Comparison of ENCODE assay signal across 1 cellular context in the genomic region with DNA sequence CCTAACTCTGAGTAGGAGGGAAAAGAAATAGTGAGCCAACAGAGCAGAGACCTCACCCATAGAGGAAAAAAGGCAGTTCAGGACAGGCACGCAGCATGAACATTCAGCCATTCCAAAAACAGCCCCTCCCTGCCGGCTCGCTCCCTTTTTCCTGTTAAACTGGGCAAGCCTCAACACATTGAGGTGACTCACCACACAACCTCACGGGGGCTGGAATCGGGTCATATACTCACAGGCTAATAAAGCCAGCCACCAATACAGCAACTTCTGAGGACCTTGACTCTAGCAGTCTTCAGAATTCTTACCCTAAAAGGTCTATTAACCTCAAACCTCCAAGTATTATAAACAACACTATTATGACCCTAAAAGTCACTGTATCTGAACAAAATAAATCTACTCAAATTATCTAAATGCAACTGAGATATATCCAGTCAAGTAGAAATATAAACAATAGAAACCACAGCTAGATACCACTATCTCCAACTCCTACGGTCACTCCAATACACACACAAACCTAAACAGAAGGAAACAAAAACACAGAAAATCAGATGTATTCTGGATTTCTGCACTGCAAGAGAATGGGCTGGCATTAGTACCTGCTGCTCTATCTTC.
TF ChIP-seq lines count a peak whose summit lies in the region.

No MANE protein-coding gene starts in this region.

TF ChIP-seq in HEK293, 187 proteins besides CTCF, POLR2A, EP300 and RAD21 (continued from another document and continues in another):
- TF ChIP-seq, protein P1, sequence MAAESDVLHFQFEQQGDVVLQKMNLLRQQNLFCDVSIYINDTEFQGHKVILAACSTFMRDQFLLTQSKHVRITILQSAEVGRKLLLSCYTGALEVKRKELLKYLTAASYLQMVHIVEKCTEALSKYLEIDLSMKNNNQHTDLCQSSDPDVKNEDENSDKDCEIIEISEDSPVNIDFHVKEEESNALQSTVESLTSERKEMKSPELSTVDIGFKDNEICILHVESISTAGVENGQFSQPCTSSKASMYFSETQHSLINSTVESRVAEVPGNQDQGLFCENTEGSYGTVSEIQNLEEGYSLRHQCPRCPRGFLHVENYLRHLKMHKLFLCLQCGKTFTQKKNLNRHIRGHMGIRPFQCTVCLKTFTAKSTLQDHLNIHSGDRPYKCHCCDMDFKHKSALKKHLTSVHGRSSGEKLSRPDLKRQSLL (tag by site-specific recombination; IDR thresholded peaks at IDR 0.05) = no peak
- no peak for TF ChIP-seq ZNF621 (tag by site-specific recombination; IDR thresholded peaks at IDR 0.05)
- no peak for TF ChIP-seq ZNF510 (tag by site-specific recombination; IDR thresholded peaks at IDR 0.05; ENCODE audit: insufficient replicate concordance)
- peak; percentile 92 for TF ChIP-seq TRIM28 (IDR thresholded peaks at IDR 0.05; ENCODE audit: borderline replicate concordance, low read length)
- no peak for TF ChIP-seq ZFP41 (tag by site-specific recombination; IDR thresholded peaks at IDR 0.05; ENCODE audit: borderline replicate concordance)
- TF ChIP-seq, protein P2, sequence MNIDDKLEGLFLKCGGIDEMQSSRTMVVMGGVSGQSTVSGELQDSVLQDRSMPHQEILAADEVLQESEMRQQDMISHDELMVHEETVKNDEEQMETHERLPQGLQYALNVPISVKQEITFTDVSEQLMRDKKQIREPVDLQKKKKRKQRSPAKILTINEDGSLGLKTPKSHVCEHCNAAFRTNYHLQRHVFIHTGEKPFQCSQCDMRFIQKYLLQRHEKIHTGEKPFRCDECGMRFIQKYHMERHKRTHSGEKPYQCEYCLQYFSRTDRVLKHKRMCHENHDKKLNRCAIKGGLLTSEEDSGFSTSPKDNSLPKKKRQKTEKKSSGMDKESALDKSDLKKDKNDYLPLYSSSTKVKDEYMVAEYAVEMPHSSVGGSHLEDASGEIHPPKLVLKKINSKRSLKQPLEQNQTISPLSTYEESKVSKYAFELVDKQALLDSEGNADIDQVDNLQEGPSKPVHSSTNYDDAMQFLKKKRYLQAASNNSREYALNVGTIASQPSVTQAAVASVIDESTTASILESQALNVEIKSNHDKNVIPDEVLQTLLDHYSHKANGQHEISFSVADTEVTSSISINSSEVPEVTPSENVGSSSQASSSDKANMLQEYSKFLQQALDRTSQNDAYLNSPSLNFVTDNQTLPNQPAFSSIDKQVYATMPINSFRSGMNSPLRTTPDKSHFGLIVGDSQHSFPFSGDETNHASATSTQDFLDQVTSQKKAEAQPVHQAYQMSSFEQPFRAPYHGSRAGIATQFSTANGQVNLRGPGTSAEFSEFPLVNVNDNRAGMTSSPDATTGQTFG (tag by site-specific recombination; IDR thresholded peaks at IDR 0.05; ENCODE audit: borderline replicate concordance) = no peak
- TF ChIP-seq WT1 (tag by site-specific recombination; IDR thresholded peaks at IDR 0.05) = peak; percentile 59; the same call in 1 of the 2 replicates
- TF ChIP-seq, protein P3, sequence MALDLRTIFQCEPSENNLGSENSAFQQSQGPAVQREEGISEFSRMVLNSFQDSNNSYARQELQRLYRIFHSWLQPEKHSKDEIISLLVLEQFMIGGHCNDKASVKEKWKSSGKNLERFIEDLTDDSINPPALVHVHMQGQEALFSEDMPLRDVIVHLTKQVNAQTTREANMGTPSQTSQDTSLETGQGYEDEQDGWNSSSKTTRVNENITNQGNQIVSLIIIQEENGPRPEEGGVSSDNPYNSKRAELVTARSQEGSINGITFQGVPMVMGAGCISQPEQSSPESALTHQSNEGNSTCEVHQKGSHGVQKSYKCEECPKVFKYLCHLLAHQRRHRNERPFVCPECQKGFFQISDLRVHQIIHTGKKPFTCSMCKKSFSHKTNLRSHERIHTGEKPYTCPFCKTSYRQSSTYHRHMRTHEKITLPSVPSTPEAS (tag by site-specific recombination; IDR thresholded peaks at IDR 0.05) = no peak
- TF ChIP-seq SP3 (tag by site-specific recombination; IDR thresholded peaks at IDR 0.05) = no peak
- TF ChIP-seq, protein P4, sequence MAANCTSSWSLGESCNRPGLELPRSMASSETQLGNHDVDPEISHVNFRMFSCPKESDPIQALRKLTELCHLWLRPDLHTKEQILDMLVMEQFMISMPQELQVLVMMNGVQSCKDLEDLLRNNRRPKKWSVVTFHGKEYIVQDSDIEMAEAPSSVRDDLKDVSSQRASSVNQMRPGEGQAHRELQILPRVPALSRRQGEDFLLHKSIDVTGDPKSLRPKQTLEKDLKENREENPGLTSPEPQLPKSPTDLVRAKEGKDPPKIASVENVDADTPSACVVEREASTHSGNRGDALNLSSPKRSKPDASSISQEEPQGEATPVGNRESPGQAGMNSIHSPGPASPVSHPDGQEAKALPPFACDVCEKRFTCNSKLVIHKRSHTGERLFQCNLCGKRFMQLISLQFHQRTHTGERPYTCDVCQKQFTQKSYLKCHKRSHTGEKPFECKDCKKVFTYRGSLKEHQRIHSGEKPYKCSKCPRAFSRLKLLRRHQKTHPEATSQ (tag by site-specific recombination; IDR thresholded peaks at IDR 0.05) = no peak
- TF ChIP-seq, protein P5, sequence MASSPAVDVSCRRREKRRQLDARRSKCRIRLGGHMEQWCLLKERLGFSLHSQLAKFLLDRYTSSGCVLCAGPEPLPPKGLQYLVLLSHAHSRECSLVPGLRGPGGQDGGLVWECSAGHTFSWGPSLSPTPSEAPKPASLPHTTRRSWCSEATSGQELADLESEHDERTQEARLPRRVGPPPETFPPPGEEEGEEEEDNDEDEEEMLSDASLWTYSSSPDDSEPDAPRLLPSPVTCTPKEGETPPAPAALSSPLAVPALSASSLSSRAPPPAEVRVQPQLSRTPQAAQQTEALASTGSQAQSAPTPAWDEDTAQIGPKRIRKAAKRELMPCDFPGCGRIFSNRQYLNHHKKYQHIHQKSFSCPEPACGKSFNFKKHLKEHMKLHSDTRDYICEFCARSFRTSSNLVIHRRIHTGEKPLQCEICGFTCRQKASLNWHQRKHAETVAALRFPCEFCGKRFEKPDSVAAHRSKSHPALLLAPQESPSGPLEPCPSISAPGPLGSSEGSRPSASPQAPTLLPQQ (tag by site-specific recombination; IDR thresholded peaks at IDR 0.05) = peak; percentile 88
- TF ChIP-seq ZNF132 (tag by site-specific recombination; IDR thresholded peaks at IDR 0.05; ENCODE audit: borderline replicate concordance) = no peak
- 0 out of 2 replicates have a peak, but pooled peaks have one; percentile 21 for TF ChIP-seq ZNF2 (tag by site-specific recombination; IDR thresholded peaks at IDR 0.05)
- TF ChIP-seq ZNF121 (tag by site-specific recombination; IDR thresholded peaks at IDR 0.05) = no peak
- TF ChIP-seq, protein P6, sequence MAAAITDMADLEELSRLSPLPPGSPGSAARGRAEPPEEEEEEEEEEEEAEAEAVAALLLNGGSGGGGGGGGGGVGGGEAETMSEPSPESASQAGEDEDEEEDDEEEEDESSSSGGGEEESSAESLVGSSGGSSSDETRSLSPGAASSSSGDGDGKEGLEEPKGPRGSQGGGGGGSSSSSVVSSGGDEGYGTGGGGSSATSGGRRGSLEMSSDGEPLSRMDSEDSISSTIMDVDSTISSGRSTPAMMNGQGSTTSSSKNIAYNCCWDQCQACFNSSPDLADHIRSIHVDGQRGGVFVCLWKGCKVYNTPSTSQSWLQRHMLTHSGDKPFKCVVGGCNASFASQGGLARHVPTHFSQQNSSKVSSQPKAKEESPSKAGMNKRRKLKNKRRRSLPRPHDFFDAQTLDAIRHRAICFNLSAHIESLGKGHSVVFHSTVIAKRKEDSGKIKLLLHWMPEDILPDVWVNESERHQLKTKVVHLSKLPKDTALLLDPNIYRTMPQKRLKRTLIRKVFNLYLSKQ (tag by site-specific recombination; IDR thresholded peaks at IDR 0.05; ENCODE audit: borderline replicate concordance) = no peak
- TF ChIP-seq ZNF433 (tag by site-specific recombination; IDR thresholded peaks at IDR 0.05; ENCODE audit: low read depth) = no peak
- TF ChIP-seq ZBTB1 (tag by site-specific recombination; IDR thresholded peaks at IDR 0.05) = no peak
- TF ChIP-seq, protein P7, sequence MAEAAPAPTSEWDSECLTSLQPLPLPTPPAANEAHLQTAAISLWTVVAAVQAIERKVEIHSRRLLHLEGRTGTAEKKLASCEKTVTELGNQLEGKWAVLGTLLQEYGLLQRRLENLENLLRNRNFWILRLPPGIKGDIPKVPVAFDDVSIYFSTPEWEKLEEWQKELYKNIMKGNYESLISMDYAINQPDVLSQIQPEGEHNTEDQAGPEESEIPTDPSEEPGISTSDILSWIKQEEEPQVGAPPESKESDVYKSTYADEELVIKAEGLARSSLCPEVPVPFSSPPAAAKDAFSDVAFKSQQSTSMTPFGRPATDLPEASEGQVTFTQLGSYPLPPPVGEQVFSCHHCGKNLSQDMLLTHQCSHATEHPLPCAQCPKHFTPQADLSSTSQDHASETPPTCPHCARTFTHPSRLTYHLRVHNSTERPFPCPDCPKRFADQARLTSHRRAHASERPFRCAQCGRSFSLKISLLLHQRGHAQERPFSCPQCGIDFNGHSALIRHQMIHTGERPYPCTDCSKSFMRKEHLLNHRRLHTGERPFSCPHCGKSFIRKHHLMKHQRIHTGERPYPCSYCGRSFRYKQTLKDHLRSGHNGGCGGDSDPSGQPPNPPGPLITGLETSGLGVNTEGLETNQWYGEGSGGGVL (tag by site-specific recombination; IDR thresholded peaks at IDR 0.05) = no peak
- peak; percentile 82 for TF ChIP-seq GLIS1 (tag by site-specific recombination; IDR thresholded peaks at IDR 0.05)
- TF ChIP-seq ZNF223 (tag by site-specific recombination; IDR thresholded peaks at IDR 0.05) = no peak
- TF ChIP-seq KLF7 (tag by site-specific recombination; IDR thresholded peaks at IDR 0.05; ENCODE audit: borderline replicate concordance) = no peak; the same call in 1 of the 2 replicates
- TF ChIP-seq ZNF658 (tag by site-specific recombination; IDR thresholded peaks at IDR 0.05) = no peak
- peak; percentile 49; the same call in 1 of the 2 replicates for TF ChIP-seq EGR2 (tag by site-specific recombination; IDR thresholded peaks at IDR 0.05; ENCODE audit: low read depth)
- TF ChIP-seq, protein P8, sequence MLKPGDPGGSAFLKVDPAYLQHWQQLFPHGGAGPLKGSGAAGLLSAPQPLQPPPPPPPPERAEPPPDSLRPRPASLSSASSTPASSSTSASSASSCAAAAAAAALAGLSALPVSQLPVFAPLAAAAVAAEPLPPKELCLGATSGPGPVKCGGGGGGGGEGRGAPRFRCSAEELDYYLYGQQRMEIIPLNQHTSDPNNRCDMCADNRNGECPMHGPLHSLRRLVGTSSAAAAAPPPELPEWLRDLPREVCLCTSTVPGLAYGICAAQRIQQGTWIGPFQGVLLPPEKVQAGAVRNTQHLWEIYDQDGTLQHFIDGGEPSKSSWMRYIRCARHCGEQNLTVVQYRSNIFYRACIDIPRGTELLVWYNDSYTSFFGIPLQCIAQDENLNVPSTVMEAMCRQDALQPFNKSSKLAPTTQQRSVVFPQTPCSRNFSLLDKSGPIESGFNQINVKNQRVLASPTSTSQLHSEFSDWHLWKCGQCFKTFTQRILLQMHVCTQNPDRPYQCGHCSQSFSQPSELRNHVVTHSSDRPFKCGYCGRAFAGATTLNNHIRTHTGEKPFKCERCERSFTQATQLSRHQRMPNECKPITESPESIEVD (tag by site-specific recombination; IDR thresholded peaks at IDR 0.05) = peak; percentile 78
- no peak for TF ChIP-seq ZFP3 (tag by site-specific recombination; IDR thresholded peaks at IDR 0.05; ENCODE audit: low read depth)
- TF ChIP-seq KLF9 (tag by site-specific recombination; IDR thresholded peaks at IDR 0.05; ENCODE audit: low read depth) = no peak
- peak; percentile 23; the same call in 1 of the 2 replicates for TF ChIP-seq ZNF324 (tag by site-specific recombination; IDR thresholded peaks at IDR 0.05)
- TF ChIP-seq ZNF157 (tag by site-specific recombination; IDR thresholded peaks at IDR 0.05) = no peak
- TF ChIP-seq ZNF239 (tag by site-specific recombination; IDR thresholded peaks at IDR 0.05) = no peak
- TF ChIP-seq, protein P9, sequence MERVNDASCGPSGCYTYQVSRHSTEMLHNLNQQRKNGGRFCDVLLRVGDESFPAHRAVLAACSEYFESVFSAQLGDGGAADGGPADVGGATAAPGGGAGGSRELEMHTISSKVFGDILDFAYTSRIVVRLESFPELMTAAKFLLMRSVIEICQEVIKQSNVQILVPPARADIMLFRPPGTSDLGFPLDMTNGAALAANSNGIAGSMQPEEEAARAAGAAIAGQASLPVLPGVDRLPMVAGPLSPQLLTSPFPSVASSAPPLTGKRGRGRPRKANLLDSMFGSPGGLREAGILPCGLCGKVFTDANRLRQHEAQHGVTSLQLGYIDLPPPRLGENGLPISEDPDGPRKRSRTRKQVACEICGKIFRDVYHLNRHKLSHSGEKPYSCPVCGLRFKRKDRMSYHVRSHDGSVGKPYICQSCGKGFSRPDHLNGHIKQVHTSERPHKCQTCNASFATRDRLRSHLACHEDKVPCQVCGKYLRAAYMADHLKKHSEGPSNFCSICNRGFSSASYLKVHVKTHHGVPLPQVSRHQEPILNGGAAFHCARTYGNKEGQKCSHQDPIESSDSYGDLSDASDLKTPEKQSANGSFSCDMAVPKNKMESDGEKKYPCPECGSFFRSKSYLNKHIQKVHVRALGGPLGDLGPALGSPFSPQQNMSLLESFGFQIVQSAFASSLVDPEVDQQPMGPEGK (tag by site-specific recombination; IDR thresholded peaks at IDR 0.05) = peak; percentile 95
- TF ChIP-seq SCRT2 (tag by site-specific recombination; IDR thresholded peaks at IDR 0.05) = peak; percentile 42; the same call in 1 of the 2 replicates
- TF ChIP-seq ZNF48 (tag by site-specific recombination; IDR thresholded peaks at IDR 0.05) = no peak
- TF ChIP-seq, protein P10, sequence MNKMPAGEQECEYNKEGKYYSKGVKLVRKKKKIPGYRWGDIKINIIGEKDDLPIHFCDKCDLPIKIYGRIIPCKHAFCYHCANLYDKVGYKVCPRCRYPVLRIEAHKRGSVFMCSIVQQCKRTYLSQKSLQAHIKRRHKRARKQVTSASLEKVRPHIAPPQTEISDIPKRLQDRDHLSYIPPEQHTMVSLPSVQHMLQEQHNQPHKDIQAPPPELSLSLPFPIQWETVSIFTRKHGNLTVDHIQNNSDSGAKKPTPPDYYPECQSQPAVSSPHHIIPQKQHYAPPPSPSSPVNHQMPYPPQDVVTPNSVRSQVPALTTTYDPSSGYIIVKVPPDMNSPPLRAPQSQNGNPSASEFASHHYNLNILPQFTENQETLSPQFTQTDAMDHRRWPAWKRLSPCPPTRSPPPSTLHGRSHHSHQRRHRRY (tag by site-specific recombination; IDR thresholded peaks at IDR 0.05) = no peak
- TF ChIP-seq ZNF529 (tag by site-specific recombination; IDR thresholded peaks at IDR 0.05; ENCODE audit: insufficient replicate concordance) = no peak
- TF ChIP-seq KLF10 (tag by site-specific recombination; IDR thresholded peaks at IDR 0.05) = peak; percentile 64
- no peak for TF ChIP-seq ZNF214 (tag by site-specific recombination; IDR thresholded peaks at IDR 0.05; ENCODE audit: borderline replicate concordance)
- TF ChIP-seq GLI4 (tag by site-specific recombination; IDR thresholded peaks at IDR 0.05) = no peak
- TF ChIP-seq ZNF677 (tag by site-specific recombination; IDR thresholded peaks at IDR 0.05) = no peak
- TF ChIP-seq, protein P11, sequence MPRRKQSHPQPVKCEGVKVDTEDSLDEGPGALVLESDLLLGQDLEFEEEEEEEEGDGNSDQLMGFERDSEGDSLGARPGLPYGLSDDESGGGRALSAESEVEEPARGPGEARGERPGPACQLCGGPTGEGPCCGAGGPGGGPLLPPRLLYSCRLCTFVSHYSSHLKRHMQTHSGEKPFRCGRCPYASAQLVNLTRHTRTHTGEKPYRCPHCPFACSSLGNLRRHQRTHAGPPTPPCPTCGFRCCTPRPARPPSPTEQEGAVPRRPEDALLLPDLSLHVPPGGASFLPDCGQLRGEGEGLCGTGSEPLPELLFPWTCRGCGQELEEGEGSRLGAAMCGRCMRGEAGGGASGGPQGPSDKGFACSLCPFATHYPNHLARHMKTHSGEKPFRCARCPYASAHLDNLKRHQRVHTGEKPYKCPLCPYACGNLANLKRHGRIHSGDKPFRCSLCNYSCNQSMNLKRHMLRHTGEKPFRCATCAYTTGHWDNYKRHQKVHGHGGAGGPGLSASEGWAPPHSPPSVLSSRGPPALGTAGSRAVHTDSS (tag by site-specific recombination; IDR thresholded peaks at IDR 0.05) = no peak
